In genomic region chr21:33682992-33683627, GRCh38 we compare ENCODE assay signal across 11 cellular contexts. TPM values are rescaled to one million over a fixed set of nuclear protein-coding genes. Genes with fewer than 3 reads are reported as not detected.
A peak's percentile ranks its signal among the peaks of the same experiment; 100 is the strongest.
DNase-seq lines count a peak whose midpoint lies in the region; ATAC-seq and TF ChIP-seq lines count a peak whose summit lies in the region.
"Had no signal": no experiment of that assay in that cellular context is flagged by ENCODE, and none has a peak within 500 bp of the region (broad histone marks: within the 10 kb centered on the region; RNA-seq: fewer than 3 reads in every experiment).

No MANE protein-coding gene starts in this region.

- ATAC-seq in RWPE2 (ENCODE audit: low read depth): peak; percentile 93
- no peak for ATAC-seq in GM18858 (IDR thresholded peaks at IDR 0.05; ENCODE audit: unreplicated experiment)

- H3K27me3 ChIP-seq in RWPE2 (ENCODE audit: insufficient read depth, poor library complexity, severe bottlenecking) (no peaks in the 10 kb centered on the region), skeletal muscle satellite cell (ENCODE audit: control insufficient read depth, insufficient read depth, low read length) (no peaks in the 10 kb centered on the region)

- DNase-seq in HCEC 1CT (peak; percentile 93), RWPE2 (ENCODE audit: low spot score) (no peak), fibroblast of peridontal ligament (ENCODE audit: extremely low read depth) (peak; percentile 74), DMS79 (lab: John Stamatoyannopoulos, UW) (no peak), RPMI8226 (no peak), head of caudate nucleus (no peak)
- DNase-seq: cerebellar nuclear complex, NCI-H1930 had no signal

- H3K36me3 ChIP-seq in RWPE2 (ENCODE audit: low read depth) (no peaks in the 10 kb centered on the region), skeletal muscle satellite cell (ENCODE audit: insufficient read depth, low read length) (no peaks in the 10 kb centered on the region)

- H3K9ac ChIP-seq in skeletal muscle satellite cell (ENCODE audit: low read depth, low read length): peak overlapping the region; percentile 36

- H3K4me3 ChIP-seq in RWPE2 (ENCODE audit: severe bottlenecking) (no peak overlapping the region), skeletal muscle satellite cell (ENCODE audit: low read length) (no peak overlapping the region)

- peak overlapping the region; percentile 57 for H3K4me2 ChIP-seq in skeletal muscle satellite cell (ENCODE audit: low read length)

- H3K27ac ChIP-seq in RWPE2 (ENCODE audit: poor library complexity, severe bottlenecking): peak overlapping the region; percentile 94
- H3K27ac ChIP-seq: VCaP had no signal

- no peaks in the 10 kb centered on the region for H3K9me3 ChIP-seq in RWPE2 (ENCODE audit: severe bottlenecking)
- no peaks in the 10 kb centered on the region for H3K9me3 ChIP-seq in skeletal muscle satellite cell (replicated peaks; ENCODE audit: low read length)

- no peak for TF ChIP-seq CTCF in RWPE2 (IDR thresholded peaks at IDR 0.05; ENCODE audit: poor library complexity, severe bottlenecking)

- intact Hi-C loops in head of caudate nucleus (cut with DNase I): no loop called here

- H3K4me1 ChIP-seq in RWPE2 (ENCODE audit: insufficient read depth, poor library complexity, severe bottlenecking) (peaks cover 54% of the 10 kb centered on the region), skeletal muscle satellite cell (ENCODE audit: control insufficient read depth, insufficient read depth, low read length) (peaks cover 50% of the 10 kb centered on the region)

RNA-seq across cellular contexts. Expression of gene ITSN1, which starts 40.8 kb away (rescaled TPM):
- total RNA-seq in skeletal muscle satellite cell (2012; rRNA removed): 28.0 and 42.1 TPM in 2 replicates

RNA-seq across cellular contexts. Expression of gene CRYZL1, which starts 41.6 kb away (rescaled TPM):
- total RNA-seq in skeletal muscle satellite cell (2012; rRNA removed): 12.9 and 16.5 TPM in 2 replicates

Comparison
In these comparisons a context has a peak if more than half of its experiments do, and no peak if none do; other contexts are left out.
1. DNase-seq: peak in HCEC 1CT (single experiment) and fibroblast of peridontal ligament (single experiment); none in RWPE2 (single experiment), DMS79 (single experiment), RPMI8226 (single experiment) and head of caudate nucleus (0 of 42).